In the genomic region with DNA sequence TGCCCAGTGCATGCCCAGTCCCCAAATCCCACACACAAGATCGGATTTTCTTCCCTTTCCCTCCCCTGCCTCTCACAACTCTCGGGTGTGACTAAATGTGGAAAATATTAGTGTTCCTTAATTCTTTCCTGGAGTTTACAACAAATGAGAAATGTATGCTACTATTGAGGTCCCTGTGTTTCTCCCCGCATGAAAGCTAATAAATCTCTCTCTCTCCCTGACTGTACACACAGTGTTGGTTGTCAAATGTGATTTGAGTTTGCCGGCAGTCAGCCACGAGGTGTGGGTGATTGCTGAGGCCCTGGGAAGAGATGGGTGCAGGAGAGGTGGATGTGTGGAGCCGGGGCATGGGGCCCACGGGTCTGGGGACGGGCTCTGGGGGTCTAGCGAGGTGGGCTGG, we compare ENCODE assay signal across 14 cellular contexts.
DNase-seq lines count a peak whose midpoint lies in the region; ATAC-seq, FAIRE-seq and TF ChIP-seq lines count a peak whose summit lies in the region.
"Had no signal": no experiment of that assay in that cellular context is flagged by ENCODE, and none has a peak within 500 bp of the region (broad histone marks: within the 10 kb centered on the region; RNA-seq: fewer than 3 reads in every experiment).

No MANE protein-coding gene starts in this region.

- no peak overlapping the region for H3K4me3 Mint-ChIP-seq in activated naive CD4-positive, alpha-beta T cell treated with anti-CD3 and anti-CD28 coated beads, Interleukin-2, amount 10 ng/mL, durations not matched to agents 7 days and 5 days
- H3K4me3 Mint-ChIP-seq in activated naive CD8-positive, alpha-beta T cell treated with anti-CD3 and anti-CD28 coated beads, Interleukin-2, amount 50 U/mL, for 24 hours: peak overlapping the region; percentile 8
- H3K4me3 Mint-ChIP-seq in stimulated activated effector memory CD8-positive, alpha-beta T cell treated with anti-CD3 and anti-CD28 coated beads, Interleukin-12 subunit alpha, Interleukin-12 subunit beta, amount 100 ng/mL, for 72 hours: peak overlapping the region; percentile 50

- H3K9me3 Mint-ChIP-seq in activated naive CD4-positive, alpha-beta T cell treated with anti-CD3 and anti-CD28 coated beads, Interleukin-2, amount 10 ng/mL, durations not matched to agents 7 days and 5 days: no peaks in the 10 kb centered on the region
- H3K9me3 Mint-ChIP-seq in activated naive CD8-positive, alpha-beta T cell treated with anti-CD3 and anti-CD28 coated beads, Interleukin-2, amount 50 U/mL, for 24 hours: no peaks in the 10 kb centered on the region
- H3K9me3 Mint-ChIP-seq in stimulated activated effector memory CD8-positive, alpha-beta T cell treated with anti-CD3 and anti-CD28 coated beads, Interleukin-12 subunit alpha, Interleukin-12 subunit beta, amount 100 ng/mL, for 72 hours: no peaks in the 10 kb centered on the region

- peaks cover 34% of the 10 kb centered on the region for H3K4me1 Mint-ChIP-seq in activated naive CD4-positive, alpha-beta T cell treated with anti-CD3 and anti-CD28 coated beads, Interleukin-2, amount 10 ng/mL, durations not matched to agents 7 days and 5 days
- peaks cover 24% of the 10 kb centered on the region for H3K4me1 Mint-ChIP-seq in activated naive CD8-positive, alpha-beta T cell treated with anti-CD3 and anti-CD28 coated beads, Interleukin-2, amount 50 U/mL, for 24 hours
- H3K4me1 Mint-ChIP-seq in stimulated activated effector memory CD8-positive, alpha-beta T cell treated with anti-CD3 and anti-CD28 coated beads, Interleukin-12 subunit alpha, Interleukin-12 subunit beta, amount 100 ng/mL, for 72 hours: peaks cover 42% of the 10 kb centered on the region

- peak overlapping the region; percentile 70 for H3K27ac Mint-ChIP-seq in activated naive CD4-positive, alpha-beta T cell treated with anti-CD3 and anti-CD28 coated beads, Interleukin-2, amount 10 ng/mL, durations not matched to agents 7 days and 5 days
- H3K27ac Mint-ChIP-seq in activated naive CD8-positive, alpha-beta T cell treated with anti-CD3 and anti-CD28 coated beads, Interleukin-2, amount 50 U/mL, for 24 hours: no peak overlapping the region
- peak overlapping the region; percentile 60 for H3K27ac Mint-ChIP-seq in stimulated activated effector memory CD8-positive, alpha-beta T cell treated with anti-CD3 and anti-CD28 coated beads, Interleukin-12 subunit alpha, Interleukin-12 subunit beta, amount 100 ng/mL, for 72 hours

- no peak for TF ChIP-seq POLR2A in H54 (IDR thresholded peaks at IDR 0.05; ENCODE audit: low read depth, low read length)

- CTCF ChIA-PET in activated naive CD4-positive, alpha-beta T cell treated with anti-CD3 and anti-CD28 coated beads, Interleukin-2, amount 10 ng/mL, durations not matched to agents 7 days and 5 days (lab: Charles Lee): no interaction called here

- peak; percentile 11 for FAIRE-seq in H54 (lab: Jason Lieb, UNC)
- FAIRE-seq: colon had no signal

- H3K27me3 Mint-ChIP-seq in activated naive CD4-positive, alpha-beta T cell treated with anti-CD3 and anti-CD28 coated beads, Interleukin-2, amount 10 ng/mL, durations not matched to agents 7 days and 5 days: peaks cover 79% of the 10 kb centered on the region
- peaks cover 4% of the 10 kb centered on the region for H3K27me3 Mint-ChIP-seq in activated naive CD8-positive, alpha-beta T cell treated with anti-CD3 and anti-CD28 coated beads, Interleukin-2, amount 50 U/mL, for 24 hours

- no peak for DNase-seq in activated naive CD4-positive, alpha-beta T cell treated with anti-CD3 and anti-CD28 coated beads, Interleukin-2, amount 10 ng/mL, durations not matched to agents 7 days and 5 days
- no peak for DNase-seq in activated naive CD4-positive, alpha-beta T cell treated with anti-CD3 and anti-CD28 coated beads, Interleukin-2, amount 50 U/mL, for 16 hours
- DNase-seq in H54 (ENCODE audit: insufficient read length, low spot score): no peak
- no peak for DNase-seq in activated naive CD8-positive, alpha-beta T cell treated with anti-CD3 and anti-CD28 coated beads, Interleukin-2, amount 50 U/mL, for 24 hours
- no peak for DNase-seq in stimulated activated effector memory CD8-positive, alpha-beta T cell treated with anti-CD3 and anti-CD28 coated beads, Interleukin-12 subunit alpha, Interleukin-12 subunit beta, amount 100 ng/mL, for 72 hours (ENCODE audit: low spot score in 2 of 2)
- DNase-seq in foreskin melanocyte: no peak
- DNase-seq in DMS79 (lab: John Stamatoyannopoulos, UW): no peak
- DNase-seq: aorta, HCEC 1CT, mammary epithelial cell, NCI-H1417 treated with DMSO at 0.1 percent for 48 hours, nucleus accumbens had no signal

- no peak for ATAC-seq in activated naive CD8-positive, alpha-beta T cell treated with anti-CD3 and anti-CD28 coated beads, Interleukin-2, amount 50 U/mL, for 24 hours
- ATAC-seq in stimulated activated effector memory CD8-positive, alpha-beta T cell treated with anti-CD3 and anti-CD28 coated beads, Interleukin-12 subunit alpha, Interleukin-12 subunit beta, amount 100 ng/mL, for 72 hours: peak; percentile 17
- ATAC-seq in GM18868 (IDR thresholded peaks at IDR 0.05; ENCODE audit: unreplicated experiment): no peak

- H3K36me3 Mint-ChIP-seq in activated naive CD4-positive, alpha-beta T cell treated with anti-CD3 and anti-CD28 coated beads, Interleukin-2, amount 10 ng/mL, durations not matched to agents 7 days and 5 days: no peaks in the 10 kb centered on the region
- H3K36me3 Mint-ChIP-seq in activated naive CD8-positive, alpha-beta T cell treated with anti-CD3 and anti-CD28 coated beads, Interleukin-2, amount 50 U/mL, for 24 hours (ENCODE audit: low read depth): no peaks in the 10 kb centered on the region
- H3K36me3 Mint-ChIP-seq in stimulated activated effector memory CD8-positive, alpha-beta T cell treated with anti-CD3 and anti-CD28 coated beads, Interleukin-12 subunit alpha, Interleukin-12 subunit beta, amount 100 ng/mL, for 72 hours: no peaks in the 10 kb centered on the region
